9 cellular contexts compared by ENCODE assay signal in genomic region chr14:89185919-89186849, GRCh38.
DNase-seq lines count a peak whose midpoint lies in the region; ATAC-seq and TF ChIP-seq lines count a peak whose summit lies in the region.
"Had no signal": no experiment of that assay in that cellular context is flagged by ENCODE, and none has a peak within 500 bp of the region (broad histone marks: within the 10 kb centered on the region; RNA-seq: fewer than 3 reads in every experiment).

No MANE protein-coding gene starts in this region.

- intact Hi-C loops in natural killer cell (cut with micrococcal nuclease) (no loop called here), adrenal gland (cut with DNase I) (loop anchor here in 1 of 2 donors (10.0 kb wide), 2 partner anchors 49 to 229 kb away; partner anchors contain the start of gene FOXN3)

- DNase-seq in natural killer cell treated with Interleukin-12 subunit alpha and Interleukin-12 subunit beta and Interleukin-15 and Interleukin-18, amount 100 ng/mL, for 72 hours (ENCODE audit: low spot score) = no peak
- DNase-seq in natural killer cell (no peak), adrenal gland (peak; percentile 59 to 86 (median 81)), hepatocyte (ENCODE audit: low spot score) (peak; percentile 68), NCI-H1092 (lab: John Stamatoyannopoulos, UW) (no peak), NOMO-1 treated with DMSO at 0.1 percent for 48 hours (lab: John Stamatoyannopoulos, UW; ENCODE audit: unreplicated experiment) (no peak)
- no peak for DNase-seq in activated CD8-positive, alpha-beta memory T cell treated with anti-CD3 and anti-CD28 coated beads, Interleukin-2, amount 50 U/mL, for 4 hours
- DNase-seq: DND-41 had no signal

- H3K27me3 ChIP-seq in adrenal gland (no peaks in the 10 kb centered on the region), hepatocyte (no peaks in the 10 kb centered on the region)

- no peaks in the 10 kb centered on the region for H4K20me1 ChIP-seq in hepatocyte (ENCODE audit: insufficient read depth, poor library complexity, severe bottlenecking)

- peak overlapping the region; percentile 26 to 42 for H3K27ac Mint-ChIP-seq in natural killer cell treated with Interleukin-12 subunit alpha and Interleukin-12 subunit beta and Interleukin-15 and Interleukin-18, amount 100 ng/mL, for 72 hours
- peak overlapping the region in 1 of 2 donors; percentile 78 for H3K27ac Mint-ChIP-seq in natural killer cell

- no peaks in the 10 kb centered on the region for H3K36me3 ChIP-seq in adrenal gland (replicated peaks in 1 of 2)
- H3K36me3 ChIP-seq in hepatocyte (replicated peaks; ENCODE audit: insufficient read depth, low read depth) = no peaks in the 10 kb centered on the region

- TF ChIP-seq CTCF in natural killer cell (IDR thresholded peaks at IDR 0.05) (no peak), adrenal gland (IDR thresholded peaks at IDR 0.05) (no peak), hepatocyte (IDR thresholded peaks at IDR 0.05; ENCODE audit: poor library complexity) (no peak)

- H3K9me2 ChIP-seq in hepatocyte (replicated peaks; ENCODE audit: insufficient read depth) = no peaks in the 10 kb centered on the region

- H3K9me3 ChIP-seq in adrenal gland (replicated peaks in 1 of 3) (no peaks in the 10 kb centered on the region), hepatocyte (ENCODE audit: low read depth) (no peaks in the 10 kb centered on the region)

- whole genome bisulfite sequencing in adrenal gland, 4 donors = 47 to 54% (median 50%) methylated on average over 12 to 13 of the region's 13 CpGs
- 66% methylated on average over 13 of the region's 13 CpGs for WGBS in hepatocyte (ENCODE audit: low lambda C conversion rate, missing lambda C conversion rate)

- TF ChIP-seq POLR2A in adrenal gland (IDR thresholded peaks at IDR 0.05) = peak in 1 of 2 donors; percentile 6

- H3K36me3 Mint-ChIP-seq in natural killer cell treated with Interleukin-12 subunit alpha and Interleukin-12 subunit beta and Interleukin-15 and Interleukin-18, amount 100 ng/mL, for 72 hours = no peaks in the 10 kb centered on the region
- no peaks in the 10 kb centered on the region for H3K36me3 Mint-ChIP-seq in natural killer cell

- H3K4me1 ChIP-seq in adrenal gland (replicated peaks in 1 of 2) (peaks cover 18 to 32% of the 10 kb centered on the region in 2 donors), hepatocyte (ENCODE audit: insufficient read depth) (peaks cover 26% of the 10 kb centered on the region)

- ATAC-seq in natural killer cell treated with Interleukin-12 subunit alpha and Interleukin-12 subunit beta and Interleukin-15 and Interleukin-18, amount 100 ng/mL, for 72 hours = no peak
- ATAC-seq in natural killer cell = no peak
- ATAC-seq in HG03460 (IDR thresholded peaks at IDR 0.05; ENCODE audit: unreplicated experiment) = no peak

- H3K27ac ChIP-seq in adrenal gland = peak overlapping the region; percentile 48 to 86 (median 82)
- H3K27ac ChIP-seq in hepatocyte = peak overlapping the region; percentile 32

- H3K27me3 Mint-ChIP-seq in natural killer cell treated with Interleukin-12 subunit alpha and Interleukin-12 subunit beta and Interleukin-15 and Interleukin-18, amount 100 ng/mL, for 72 hours = no peaks in the 10 kb centered on the region
- no peaks in the 10 kb centered on the region for H3K27me3 Mint-ChIP-seq in natural killer cell (ENCODE audit: low read depth in 2 of 2)

- H3K4me2 ChIP-seq in hepatocyte = peak overlapping the region; percentile 8

- H3K4me3 Mint-ChIP-seq in natural killer cell treated with Interleukin-12 subunit alpha and Interleukin-12 subunit beta and Interleukin-15 and Interleukin-18, amount 100 ng/mL, for 72 hours = no peak overlapping the region
- no peak overlapping the region for H3K4me3 Mint-ChIP-seq in natural killer cell

- H3K9me3 Mint-ChIP-seq in natural killer cell treated with Interleukin-12 subunit alpha and Interleukin-12 subunit beta and Interleukin-15 and Interleukin-18, amount 100 ng/mL, for 72 hours = no peaks in the 10 kb centered on the region
- no peaks in the 10 kb centered on the region for H3K9me3 Mint-ChIP-seq in natural killer cell

- no peak overlapping the region for H2AFZ ChIP-seq in hepatocyte

- peaks cover 39 to 41% of the 10 kb centered on the region in 2 donors for H3K4me1 Mint-ChIP-seq in natural killer cell treated with Interleukin-12 subunit alpha and Interleukin-12 subunit beta and Interleukin-15 and Interleukin-18, amount 100 ng/mL, for 72 hours (ENCODE audit: low read depth in 2 of 2)
- H3K4me1 Mint-ChIP-seq in natural killer cell = peaks cover 56 to 78% of the 10 kb centered on the region in 2 donors

- no peak overlapping the region for H3K4me3 ChIP-seq in adrenal gland
- no peak overlapping the region for H3K4me3 ChIP-seq in hepatocyte

- peaks cover 9% of the 10 kb centered on the region for H3K79me2 ChIP-seq in hepatocyte

Comparison
In these comparisons a context has a peak if more than half of its experiments do, and no peak if none do; other contexts are left out.
1. DNase-seq: peak in adrenal gland (7 of 7) and hepatocyte (single experiment); none in natural killer cell treated with Interleukin-12 subunit alpha and Interleukin-12 subunit beta and Interleukin-15 and Interleukin-18, amount 100 ng/mL, for 72 hours (single experiment), natural killer cell (single experiment), NCI-H1092 (single experiment), activated CD8-positive, alpha-beta memory T cell treated with anti-CD3 and anti-CD28 coated beads, Interleukin-2, amount 50 U/mL, for 4 hours (single experiment) and NOMO-1 treated with DMSO at 0.1 percent for 48 hours (single experiment).